8 cellular contexts compared by ENCODE assay signal in genomic region chr11:75214411-75214821, GRCh38. TPM values are rescaled to one million over a fixed set of nuclear protein-coding genes. Genes with fewer than 3 reads are reported as not detected.
A peak's percentile ranks its signal among the peaks of the same experiment; 100 is the strongest.
DNase-seq lines count a peak whose midpoint lies in the region; ATAC-seq, FAIRE-seq and TF ChIP-seq lines count a peak whose summit lies in the region.

No MANE protein-coding gene starts in this region.

- no peak for TF ChIP-seq CTCF in activated CD8-positive, alpha-beta T cell treated with anti-CD3 and anti-CD28 coated beads for 36 hours (IDR thresholded peaks at IDR 0.05)
- peak; percentile 29 for TF ChIP-seq CTCF in endothelial cell (IDR thresholded peaks at IDR 0.05; ENCODE audit: unreplicated experiment)
- peak; percentile 42 to 62 (median 51) for TF ChIP-seq CTCF in nephron (IDR thresholded peaks at IDR 0.05; ENCODE audit: unreplicated experiment in 3 of 3)

- peak; percentile 71 for FAIRE-seq in GM12892 (lab: Jason Lieb, UNC)

- no peaks in the 10 kb centered on the region for H3K4me1 Mint-ChIP-seq in activated CD8-positive, alpha-beta T cell treated with anti-CD3 and anti-CD28 coated beads for 36 hours (ENCODE audit: low read depth)
- H3K4me1 Mint-ChIP-seq in endothelial cell (ENCODE audit: unreplicated experiment) (peaks cover 6% of the 10 kb centered on the region), nephron (peaks cover 5% of the 10 kb centered on the region)
- no peaks in the 10 kb centered on the region for H3K4me1 Mint-ChIP-seq in stimulated activated memory B cell treated with anti-CD40 and anti-IgM and Interleukin-4, amounts not matched to agents 10 μg/mL and 1 μg/mL and 100 μg/mL, for 72 hours

- H3K36me3 Mint-ChIP-seq in activated CD8-positive, alpha-beta T cell treated with anti-CD3 and anti-CD28 coated beads for 36 hours (ENCODE audit: low read depth) = no peaks in the 10 kb centered on the region
- no peaks in the 10 kb centered on the region for H3K36me3 Mint-ChIP-seq in endothelial cell (ENCODE audit: low read depth, unreplicated experiment)
- H3K36me3 Mint-ChIP-seq in nephron (ENCODE audit: low read depth) = no peaks in the 10 kb centered on the region
- no peaks in the 10 kb centered on the region for H3K36me3 Mint-ChIP-seq in stimulated activated memory B cell treated with anti-CD40 and anti-IgM and Interleukin-4, amounts not matched to agents 10 μg/mL and 1 μg/mL and 100 μg/mL, for 72 hours

- CTCF ChIA-PET in activated CD8-positive, alpha-beta T cell treated with anti-CD3 and anti-CD28 coated beads for 36 hours (lab: Charles Lee) = interaction anchor here (0.9 to 22.8 kb wide), 10 partner anchors 10 to 285 kb away, joined by 3 to 557 read pairs (median 5); partner anchors contain the start of genes SLCO2B1 and TPBGL

- intact Hi-C loops in activated CD8-positive, alpha-beta T cell treated with anti-CD3 and anti-CD28 coated beads for 36 hours (cut with micrococcal nuclease) = no loop called here

- H3K27ac Mint-ChIP-seq in activated CD8-positive, alpha-beta T cell treated with anti-CD3 and anti-CD28 coated beads for 36 hours = no peak overlapping the region
- H3K27ac Mint-ChIP-seq in endothelial cell (ENCODE audit: unreplicated experiment) (no peak overlapping the region), nephron (no peak overlapping the region)
- no peak overlapping the region for H3K27ac Mint-ChIP-seq in stimulated activated memory B cell treated with anti-CD40 and anti-IgM and Interleukin-4, amounts not matched to agents 10 μg/mL and 1 μg/mL and 100 μg/mL, for 72 hours

- peaks cover 25% of the 10 kb centered on the region for H3K27me3 Mint-ChIP-seq in activated CD8-positive, alpha-beta T cell treated with anti-CD3 and anti-CD28 coated beads for 36 hours
- H3K27me3 Mint-ChIP-seq in endothelial cell (ENCODE audit: unreplicated experiment) = peaks cover 6% of the 10 kb centered on the region
- H3K27me3 Mint-ChIP-seq in nephron (ENCODE audit: low read depth) = peaks cover 52% of the 10 kb centered on the region
- H3K27me3 Mint-ChIP-seq in stimulated activated memory B cell treated with anti-CD40 and anti-IgM and Interleukin-4, amounts not matched to agents 10 μg/mL and 1 μg/mL and 100 μg/mL, for 72 hours = peaks cover 32% of the 10 kb centered on the region

- TF ChIP-seq POLR2A in GM12892 (IDR thresholded peaks at IDR 0.05; ENCODE audit: low read depth, low read length) = no peak

- peak; percentile 88 for ATAC-seq in activated CD8-positive, alpha-beta T cell treated with anti-CD3 and anti-CD28 coated beads for 36 hours
- ATAC-seq in stimulated activated naive CD8-positive, alpha-beta T cell treated with anti-CD3 and anti-CD28 coated beads, Interleukin-15, Interleukin-2, amounts not matched to agents 100 U/mL and 50 U/mL, for 24 hours = peak; percentile 65
- no peak for ATAC-seq in stimulated activated memory B cell treated with anti-CD40 and anti-IgM and Interleukin-4, amounts not matched to agents 10 μg/mL and 1 μg/mL and 100 μg/mL, for 72 hours
- ATAC-seq in HG03135 (IDR thresholded peaks at IDR 0.05; ENCODE audit: unreplicated experiment) = no peak

- POLR2A ChIA-PET in activated CD8-positive, alpha-beta T cell treated with anti-CD3 and anti-CD28 coated beads for 36 hours (lab: Charles Lee) = interaction anchor here (0.6 to 0.9 kb wide), 3 partner anchors 16 to 810 kb away, joined by 3 read pairs; no protein-coding TSS in a partner anchor

- no peak overlapping the region for H3K4me3 Mint-ChIP-seq in activated CD8-positive, alpha-beta T cell treated with anti-CD3 and anti-CD28 coated beads for 36 hours
- peak overlapping the region; percentile 35 for H3K4me3 Mint-ChIP-seq in endothelial cell (ENCODE audit: unreplicated experiment)
- H3K4me3 Mint-ChIP-seq in nephron = no peak overlapping the region
- H3K4me3 Mint-ChIP-seq in stimulated activated memory B cell treated with anti-CD40 and anti-IgM and Interleukin-4, amounts not matched to agents 10 μg/mL and 1 μg/mL and 100 μg/mL, for 72 hours = no peak overlapping the region

- peak; percentile 39 for DNase-seq in GM12892 (ENCODE audit: insufficient read length)
- peak; percentile 76 for DNase-seq in NCI-H460 (ENCODE audit: extremely low read depth, low read depth)
- peak; percentile 90 for DNase-seq in activated CD8-positive, alpha-beta T cell treated with anti-CD3 and anti-CD28 coated beads for 36 hours
- peak; percentile 96 for DNase-seq in endothelial cell (ENCODE audit: low spot score)
- DNase-seq in stimulated activated naive CD8-positive, alpha-beta T cell treated with anti-CD3 and anti-CD28 coated beads, Interleukin-15, Interleukin-2, amounts not matched to agents 100 U/mL and 50 U/mL, for 24 hours = peak; percentile 86

- H3K9me3 Mint-ChIP-seq in activated CD8-positive, alpha-beta T cell treated with anti-CD3 and anti-CD28 coated beads for 36 hours = no peaks in the 10 kb centered on the region
- H3K9me3 Mint-ChIP-seq in endothelial cell (ENCODE audit: unreplicated experiment) = no peaks in the 10 kb centered on the region
- no peaks in the 10 kb centered on the region for H3K9me3 Mint-ChIP-seq in nephron
- peaks cover 2% of the 10 kb centered on the region for H3K9me3 Mint-ChIP-seq in stimulated activated memory B cell treated with anti-CD40 and anti-IgM and Interleukin-4, amounts not matched to agents 10 μg/mL and 1 μg/mL and 100 μg/mL, for 72 hours

RNA-seq across cellular contexts. Expression of gene TPBGL, which starts 26.2 kb away (rescaled TPM):
- polyA plus RNA-seq in GM12892 (2012; ENCODE audit: missing spikeins) = not detected
- total RNA-seq in NCI-H460 (2014; rRNA removed; shearing (Covaris generic)) = not detected in 2 replicates
- polyA plus RNA-seq in NCI-H460 (2014; cell fraction: nucleus; rRNA removed) = not detected in 2 replicates
- total RNA-seq in activated CD8-positive, alpha-beta T cell treated with anti-CD3 and anti-CD28 coated beads for 36 hours = under 1 TPM; 0.18 to 0.20 TPM
- total RNA-seq in endothelial cell (ENCODE audit: unreplicated experiment) = 7.0 TPM

Comparison
In these comparisons a context has a peak if more than half of its experiments do, and no peak if none do; other contexts are left out.
1. DNase-seq: peak in every context shown above with its lines; median percentile 96 in endothelial cell; 90 in activated CD8-positive, alpha-beta T cell treated with anti-CD3 and anti-CD28 coated beads for 36 hours; 86 in stimulated activated naive CD8-positive, alpha-beta T cell treated with anti-CD3 and anti-CD28 coated beads, Interleukin-15, Interleukin-2, amounts not matched to agents 100 U/mL and 50 U/mL, for 24 hours; 76 in NCI-H460; 39 in GM12892.
2. ATAC-seq: peak in activated CD8-positive, alpha-beta T cell treated with anti-CD3 and anti-CD28 coated beads for 36 hours (single experiment) and stimulated activated naive CD8-positive, alpha-beta T cell treated with anti-CD3 and anti-CD28 coated beads, Interleukin-15, Interleukin-2, amounts not matched to agents 100 U/mL and 50 U/mL, for 24 hours (single experiment); none in stimulated activated memory B cell treated with anti-CD40 and anti-IgM and Interleukin-4, amounts not matched to agents 10 μg/mL and 1 μg/mL and 100 μg/mL, for 72 hours (single experiment) and HG03135 (single experiment).